Comparison of ENCODE assay signal across 20 cellular contexts in genomic region chr11:107824668-107825369, GRCh38. TPM values are rescaled to one million over a fixed set of nuclear protein-coding genes. Genes with fewer than 3 reads are reported as not detected.
DNase-seq lines count a peak whose midpoint lies in the region; ATAC-seq, FAIRE-seq and TF ChIP-seq lines count a peak whose summit lies in the region.
"Had no signal": no experiment of that assay in that cellular context is flagged by ENCODE, and none has a peak within 500 bp of the region (broad histone marks: within the 10 kb centered on the region; RNA-seq: fewer than 3 reads in every experiment).

No MANE protein-coding gene starts in this region.

- H3K4me3 ChIP-seq in fibroblast of lung (replicated peaks in 1 of 4; ENCODE audit: control extremely low read depth in 1 of 4, insufficient read depth in 1 of 4, low read depth in 3 of 4, low read length in 4 of 4) = no peak overlapping the region
- H3K4me3 ChIP-seq in small intestine (ENCODE audit: low read depth in 1 of 2, low read length in 2 of 2) = no peak overlapping the region
- H3K4me3 ChIP-seq: dorsolateral prefrontal cortex, ovary, sigmoid colon, SJCRH30, testis had no signal

- WGBS in small intestine, 3 donors = 72 to 87% (median 87%) methylated on average over 5 of the region's 5 CpGs

- H3K27ac ChIP-seq in fibroblast of lung (ENCODE audit: insufficient read depth, low read length) (no peak overlapping the region), small intestine (ENCODE audit: low read depth in 1 of 2, low read length in 1 of 2) (no peak overlapping the region)
- H3K27ac ChIP-seq: dorsolateral prefrontal cortex, ovary, sigmoid colon, SJCRH30, testis had no signal

- no peak overlapping the region for H3K9ac ChIP-seq in fibroblast of lung (ENCODE audit: insufficient read depth, low read length)

- FAIRE-seq in small intestine (lab: Jason Lieb, UNC) = no peak
- FAIRE-seq: H54 had no signal

- H3K27me3 ChIP-seq in fibroblast of lung (ENCODE audit: control insufficient read depth, insufficient read depth, low read length) = no peaks in the 10 kb centered on the region
- no peaks in the 10 kb centered on the region for H3K27me3 ChIP-seq in small intestine (ENCODE audit: control insufficient read depth in 2 of 2, insufficient read depth in 2 of 2, low read length in 2 of 2)
- H3K27me3 ChIP-seq: dorsolateral prefrontal cortex, ovary, sigmoid colon, SJCRH30, testis had no signal

- no peak overlapping the region for H3K4me2 ChIP-seq in fibroblast of lung (ENCODE audit: extremely low read depth, insufficient read depth, low read length)

- DNase-seq in CD1c-positive myeloid dendritic cell (ENCODE audit: extremely low spot score) (peak; percentile 37), HT1080 (ENCODE audit: low read depth) (peak; percentile 25), OCI-M1 (lab: John Stamatoyannopoulos, UW) (peak; percentile 49), fibroblast of lung (ENCODE audit: low read depth in 2 of 2) (peak; percentile 28 to 73), small intestine (no peak), omental fat pad (ENCODE audit: low spot score) (no peak), DMS79 (lab: John Stamatoyannopoulos, UW) (no peak)
- DNase-seq: activated CD4-positive, alpha-beta T cell treated with anti-CD3 and anti-CD28 coated beads, Interleukin-2, amount 50 U/mL, for 4 hours; activated T-cell treated with anti-CD3 and anti-CD28 coated beads for 4 hours; COR-L47; dorsolateral prefrontal cortex; NCI-H187; NCI-H345; ovary; sigmoid colon; SJCRH30; T1000; testis had no signal

- ATAC-seq in omental fat pad (ENCODE audit: low FRiP score) = no peak
- ATAC-seq in HG03159 (IDR thresholded peaks at IDR 0.05; ENCODE audit: unreplicated experiment) = no peak

- H3K36me3 ChIP-seq in fibroblast of lung (ENCODE audit: control insufficient read depth, insufficient read depth, low read length) = no peaks in the 10 kb centered on the region
- H3K36me3 ChIP-seq in small intestine (ENCODE audit: control insufficient read depth in 2 of 2, insufficient read depth in 2 of 2, low read length in 2 of 2) = no peaks in the 10 kb centered on the region
- H3K36me3 ChIP-seq: ovary, sigmoid colon, SJCRH30 had no signal

- no peaks in the 10 kb centered on the region for H3K79me2 ChIP-seq in fibroblast of lung (ENCODE audit: control insufficient read depth, insufficient read depth, low read length)

- no peaks in the 10 kb centered on the region for H3K4me1 ChIP-seq in fibroblast of lung (ENCODE audit: control insufficient read depth, extremely low read depth, insufficient read depth, low read length)
- H3K4me1 ChIP-seq in small intestine (ENCODE audit: control insufficient read depth in 2 of 2, insufficient read depth in 1 of 2, low read depth in 1 of 2, low read length in 1 of 2) = no peaks in the 10 kb centered on the region
- H3K4me1 ChIP-seq: sigmoid colon, SJCRH30, testis had no signal

- H3K9me3 ChIP-seq in fibroblast of lung (ENCODE audit: control insufficient read depth, insufficient read depth, low read depth, low read length) (no peaks in the 10 kb centered on the region), small intestine (ENCODE audit: control insufficient read depth, low read depth) (no peaks in the 10 kb centered on the region)
- H3K9me3 ChIP-seq: ovary, sigmoid colon, SJCRH30, testis had no signal

- H2AFZ ChIP-seq in fibroblast of lung (ENCODE audit: low read length) = no peak overlapping the region

- H4K20me1 ChIP-seq in fibroblast of lung (ENCODE audit: control insufficient read depth, extremely low read depth, insufficient read depth, low read length) = no peaks in the 10 kb centered on the region

- TF ChIP-seq CTCF in fibroblast of lung (conservative IDR thresholded peaks at IDR 0.05 in 1 of 2, IDR thresholded peaks at IDR 0.05 in 1 of 2; ENCODE audit: low read depth in 1 of 2, low read length in 2 of 2) (no peak), omental fat pad (IDR thresholded peaks at IDR 0.05) (no peak)

RNA-seq across cellular contexts. Expression of gene SLC35F2, which starts 33.8 kb away (rescaled TPM):
- 69.8 and 74.5 TPM in 2 replicates for total RNA-seq in HT1080 (2014; rRNA removed; shearing (Covaris generic))
- polyA plus RNA-seq in HT1080 (2015; cell fraction: cytosol; rRNA removed) = 39.4 and 40.8 TPM in 2 replicates
- polyA plus RNA-seq in HT1080 (2015; cell fraction: nucleus; rRNA removed) = 25.5 and 25.8 TPM in 2 replicates
- 7.4 and 9.8 TPM in 2 replicates for total RNA-seq in fibroblast of lung
- 2.8 and 9.0 TPM in 2 replicates for polyA plus RNA-seq in fibroblast of lung
- polyA plus RNA-seq in fibroblast of lung (2012) = 2.2 and 7.2 TPM in 2 replicates
- 2.0 and 10.0 TPM in 2 replicates for polyA minus RNA-seq in fibroblast of lung (ENCODE audit: low replicate concordance)
- 10 to 100 TPM; 10.3 to 21.5 (median 14.5) TPM for polyA plus RNA-seq in small intestine
- 10 to 100 TPM in 1 of 4 donors, 1 to 10 TPM in 3; 4.9 to 15.1 (median 8.8) TPM for total RNA-seq in omental fat pad

Comparison
In these comparisons a context has a peak if more than half of its experiments do, and no peak if none do; other contexts are left out.
1. DNase-seq: peak in CD1c-positive myeloid dendritic cell (single experiment), HT1080 (single experiment), OCI-M1 (single experiment) and fibroblast of lung (2 of 2); none in small intestine (single experiment), omental fat pad (single experiment) and DMS79 (single experiment).